In the genomic region with DNA sequence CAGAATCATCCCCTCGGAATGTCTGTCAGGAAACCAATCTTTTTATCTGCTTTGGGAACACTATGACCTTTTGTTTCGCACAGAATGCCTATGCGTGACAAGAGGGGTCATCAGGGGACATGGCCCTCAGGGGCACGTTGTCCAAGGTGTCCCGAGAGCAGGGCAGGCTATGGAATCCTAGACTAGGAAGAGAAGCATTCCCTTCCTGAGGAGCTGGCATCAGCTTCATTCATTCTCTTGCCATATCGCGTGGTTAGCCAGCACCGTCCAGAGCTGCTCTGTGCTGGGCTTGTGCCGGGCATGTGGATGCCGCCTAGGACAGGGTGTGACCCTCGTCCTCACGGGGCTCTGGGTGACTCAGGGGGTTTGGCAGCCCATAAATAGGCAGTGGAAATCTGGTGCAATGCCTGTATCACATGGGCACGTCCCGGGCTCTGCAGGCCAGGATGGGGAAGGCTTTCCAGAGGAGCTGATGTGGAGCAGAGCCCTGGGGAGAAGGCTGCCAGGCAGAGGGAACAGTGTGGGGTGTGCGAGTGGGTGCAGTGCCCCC, we compare ENCODE assay signal across 11 cellular contexts.
DNase-seq lines count a peak whose midpoint lies in the region; ATAC-seq, FAIRE-seq and TF ChIP-seq lines count a peak whose summit lies in the region.
"Had no signal": no experiment of that assay in that cellular context is flagged by ENCODE, and none has a peak within 500 bp of the region (broad histone marks: within the 10 kb centered on the region; RNA-seq: fewer than 3 reads in every experiment).

No MANE protein-coding gene starts in this region.

- H3K4me1 ChIP-seq in A549 (peaks cover 11% of the 10 kb centered on the region; the same call in 2 of the 3 replicates), A673 (ENCODE audit: insufficient read depth, low read length, poor library complexity, severe bottlenecking) (no peaks in the 10 kb centered on the region), left lung (no peaks in the 10 kb centered on the region)

- POLR2A ChIA-PET in A549 (lab: Yijun Ruan, JAX) (no interaction called here), A673 (lab: Charles Lee; ENCODE audit: low non-redundant PET) (no interaction called here)

- H3K4me2 ChIP-seq in A549: peak overlapping the region; percentile 38; the same call in 2 of the 3 replicates

- DNase-seq in A549 (ENCODE audit: low read depth in 1 of 2, low spot score in 1 of 2): peak; percentile 52 to 56
- DNase-seq in HS-5 (ENCODE audit: low read depth): peak; percentile 30
- peak; percentile 81 for DNase-seq in coronary artery (ENCODE audit: low spot score)
- DNase-seq in left lobe of liver (ENCODE audit: low spot score): no peak
- DNase-seq in A673 (ENCODE audit: low spot score): no peak
- no peak for DNase-seq in left lung
- DNase-seq in KG1 (lab: John Stamatoyannopoulos, UW): no peak
- DNase-seq: ACHN, amniotic stem cell, left colon had no signal

- TF ChIP-seq POLR2A in A549 (IDR thresholded peaks at IDR 0.05; ENCODE audit: low read length): no peak

- ATAC-seq in A549: peak; percentile 64 to 79
- peak; percentile 20 for ATAC-seq in left lobe of liver
- no peak for ATAC-seq in left lung
- no peak for ATAC-seq in HG02870 (IDR thresholded peaks at IDR 0.05; ENCODE audit: unreplicated experiment)
- ATAC-seq: left colon had no signal

- intact Hi-C loops in A673 (cut with micrococcal nuclease; ENCODE audit: unreplicated experiment) (no loop called here), left lung (cut with DNase I) (no loop called here)

- no peak for TF ChIP-seq RAD21 in A549 (conservative IDR thresholded peaks at IDR 0.05 in 1 of 2, IDR thresholded peaks at IDR 0.05 in 1 of 2)

- CTCF ChIA-PET in A549 (lab: Yijun Ruan, JAX): interaction anchor here (0.6 to 5.5 kb wide), 4 partner anchors 9 to 28 kb away, joined by 3 to 34 read pairs (median 6); no protein-coding TSS in a partner anchor
- CTCF ChIA-PET in A673 (lab: Charles Lee): interaction anchor here (0.6 kb wide), 1 partner anchor 179 kb away, joined by 3 read pairs; no protein-coding TSS in a partner anchor

- no peaks in the 10 kb centered on the region for H3K9me3 ChIP-seq in A549
- H3K9me3 ChIP-seq in A673 (ENCODE audit: low read depth, low read length, poor library complexity, severe bottlenecking): no peaks in the 10 kb centered on the region
- H3K9me3 ChIP-seq in left lung: no peaks in the 10 kb centered on the region

- BruUV-seq in A673 (replicated peaks; lab: Mats Ljungman, UMichigan): no TSS peak

- peak overlapping the region; percentile 47 to 67; a peak in 5 of 6 replicates for H3K27ac ChIP-seq in A549
- H3K27ac ChIP-seq in coronary artery: no peak overlapping the region
- H3K27ac ChIP-seq in A673 (ENCODE audit: low read depth, low read length, poor library complexity, severe bottlenecking): no peak overlapping the region
- no peak overlapping the region for H3K27ac ChIP-seq in left lung

- no peak for FAIRE-seq in A549 (lab: Jason Lieb, UNC)

- TF ChIP-seq CTCF in A549 (IDR thresholded peaks at IDR 0.05): no peak
- no peak for TF ChIP-seq CTCF in coronary artery (IDR thresholded peaks at IDR 0.05)
- no peak for TF ChIP-seq CTCF in A673 (conservative IDR thresholded peaks at IDR 0.05; ENCODE audit: low read depth, low read length)
- no peak for TF ChIP-seq CTCF in left lung (IDR thresholded peaks at IDR 0.05)

- H3K36me3 ChIP-seq in A673 (ENCODE audit: insufficient read depth, low read length, poor library complexity, severe bottlenecking): no peaks in the 10 kb centered on the region
- H3K36me3 ChIP-seq in left lung: no peaks in the 10 kb centered on the region

- WGBS in A549 (ENCODE audit: missing lambda C conversion rate): 42% methylated on average over 15 of the region's 15 CpGs

- TF ChIP-seq EP300 in A549 (IDR thresholded peaks at IDR 0.05): no peak

- H3K27me3 ChIP-seq in A673 (replicated peaks; ENCODE audit: insufficient read depth, low read depth, low read length, poor library complexity): no peaks in the 10 kb centered on the region
- H3K27me3 ChIP-seq in left lung: peaks cover 0 to 24% of the 10 kb centered on the region in 2 donors

- H3K4me3 ChIP-seq in A549: no peak overlapping the region
- no peak overlapping the region for H3K4me3 ChIP-seq in coronary artery
- no peak overlapping the region for H3K4me3 ChIP-seq in A673 (ENCODE audit: low read depth, low read length, poor library complexity, severe bottlenecking)
- H3K4me3 ChIP-seq in left lung: no peak overlapping the region

TF ChIP-seq in A549, 52 proteins besides CTCF, POLR2A, EP300 and RAD21:
- TF ChIP-seq TP53 (CRISPR knock-in tag; IDR thresholded peaks at IDR 0.05) (no peak), JUNB (IDR thresholded peaks at IDR 0.05) (no peak), FOSB (CRISPR knock-in tag; IDR thresholded peaks at IDR 0.05) (no peak), FOSL2 (IDR thresholded peaks at IDR 0.05) (no peak), FOSL2 (CRISPR knock-in tag; IDR thresholded peaks at IDR 0.05) (peak; percentile 38; the same call in 1 of the 2 replicates), CEBPB (IDR thresholded peaks at IDR 0.05) (no peak)
- TF ChIP-seq, protein P1, sequence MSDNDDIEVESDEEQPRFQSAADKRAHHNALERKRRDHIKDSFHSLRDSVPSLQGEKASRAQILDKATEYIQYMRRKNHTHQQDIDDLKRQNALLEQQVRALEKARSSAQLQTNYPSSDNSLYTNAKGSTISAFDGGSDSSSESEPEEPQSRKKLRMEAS (IDR thresholded peaks at IDR 0.05): peak; percentile 42; the same call in 1 of the 2 replicates
- TF ChIP-seq, protein P2, sequence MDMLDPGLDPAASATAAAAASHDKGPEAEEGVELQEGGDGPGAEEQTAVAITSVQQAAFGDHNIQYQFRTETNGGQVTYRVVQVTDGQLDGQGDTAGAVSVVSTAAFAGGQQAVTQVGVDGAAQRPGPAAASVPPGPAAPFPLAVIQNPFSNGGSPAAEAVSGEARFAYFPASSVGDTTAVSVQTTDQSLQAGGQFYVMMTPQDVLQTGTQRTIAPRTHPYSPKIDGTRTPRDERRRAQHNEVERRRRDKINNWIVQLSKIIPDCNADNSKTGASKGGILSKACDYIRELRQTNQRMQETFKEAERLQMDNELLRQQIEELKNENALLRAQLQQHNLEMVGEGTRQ (IDR thresholded peaks at IDR 0.05): 0 out of 2 replicates have a peak, but pooled peaks have one; percentile 24

Comparison
In these comparisons a context has a peak if more than half of its experiments do, and no peak if none do; other contexts are left out.
1. ATAC-seq: peak in A549 (2 of 2) and left lobe of liver (single experiment); none in left lung (single experiment) and HG02870 (single experiment).
2. DNase-seq: peak in A549 (2 of 2), HS-5 (single experiment) and coronary artery (single experiment); none in left lobe of liver (single experiment), A673 (single experiment), left lung (0 of 2) and KG1 (single experiment).
3. H3K27ac ChIP-seq: peak in A549 (2 of 2); none in coronary artery (0 of 2), A673 (single experiment) and left lung (0 of 2).